11 cellular contexts compared by ENCODE assay signal in the genomic region with DNA sequence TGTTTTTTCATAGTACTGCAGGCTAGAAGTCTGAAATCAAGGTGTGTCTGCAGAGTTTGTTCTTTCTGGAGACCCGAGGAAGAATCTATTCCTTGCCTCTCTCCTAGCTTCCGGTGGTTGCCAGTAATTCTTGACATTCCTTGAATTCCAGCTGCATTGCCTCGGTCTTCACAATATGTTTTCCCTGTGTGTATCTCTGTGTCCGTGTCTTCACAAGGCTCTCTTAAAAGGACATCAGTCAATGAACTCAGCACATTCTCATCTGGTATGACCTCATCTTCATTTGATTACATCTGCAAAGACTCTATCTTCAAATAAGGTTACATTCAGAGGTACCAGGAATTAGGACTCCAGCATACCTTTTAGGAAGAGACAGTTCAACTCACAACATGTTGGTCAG.
DNase-seq lines count a peak whose midpoint lies in the region; ATAC-seq and TF ChIP-seq lines count a peak whose summit lies in the region.
"Had no signal": no experiment of that assay in that cellular context is flagged by ENCODE, and none has a peak within 500 bp of the region (broad histone marks: within the 10 kb centered on the region; RNA-seq: fewer than 3 reads in every experiment).

No MANE protein-coding gene starts in this region.

- no peak for TF ChIP-seq CTCF in WTC11 (IDR thresholded peaks at IDR 0.05)
- no peak for TF ChIP-seq CTCF in uterus (IDR thresholded peaks at IDR 0.05)

- H3K36me3 Mint-ChIP-seq in WTC11: 0 out of 2 replicates have a peak, but pooled peaks cover 3% of the 10 kb centered on the region
- no peaks in the 10 kb centered on the region for H3K36me3 Mint-ChIP-seq in activated naive CD4-positive, alpha-beta T cell treated with anti-CD3 and anti-CD28 coated beads, Interleukin-2, amount 50 U/mL, for 72 hours
- H3K36me3 Mint-ChIP-seq: CD14-positive monocyte had no signal

- H3K27ac Mint-ChIP-seq in WTC11: peak overlapping the region; percentile 93
- H3K27ac Mint-ChIP-seq in activated naive CD4-positive, alpha-beta T cell treated with anti-CD3 and anti-CD28 coated beads, Interleukin-2, amount 50 U/mL, for 72 hours: no peak overlapping the region
- H3K27ac Mint-ChIP-seq: CD14-positive monocyte had no signal

- H3K9me3 Mint-ChIP-seq in WTC11: peaks cover 5% of the 10 kb centered on the region
- H3K9me3 Mint-ChIP-seq in activated naive CD4-positive, alpha-beta T cell treated with anti-CD3 and anti-CD28 coated beads, Interleukin-2, amount 50 U/mL, for 72 hours: no peaks in the 10 kb centered on the region

- intact Hi-C loops in uterus (cut with DNase I; ENCODE audit: low total_unique reads): no loop called here

- no peak for TF ChIP-seq POLR2A in uterus (IDR thresholded peaks at IDR 0.05)

- no peak overlapping the region for H3K27ac ChIP-seq in uterus

- no peaks in the 10 kb centered on the region for H3K27me3 Mint-ChIP-seq in WTC11 (ENCODE audit: low read depth)

- H3K27me3 ChIP-seq in uterus: no peaks in the 10 kb centered on the region

- H3K4me3 Mint-ChIP-seq in WTC11: 0 out of 2 replicates have a peak overlapping the region, but pooled peaks have one; percentile 16
- H3K4me3 Mint-ChIP-seq: CD14-positive monocyte had no signal

- H3K36me3 ChIP-seq in uterus: no peaks in the 10 kb centered on the region

- no peaks in the 10 kb centered on the region for H3K9me3 ChIP-seq in uterus

- POLR2A ChIA-PET in WTC11 (lab: Charles Lee): no interaction called here

- no peaks in the 10 kb centered on the region for H3K4me1 ChIP-seq in uterus

- peaks cover 63% of the 10 kb centered on the region for H3K4me1 Mint-ChIP-seq in WTC11
- H3K4me1 Mint-ChIP-seq: CD14-positive monocyte had no signal

- DNase-seq in A172 (ENCODE audit: low spot score) (peak; percentile 84), HS-27A (ENCODE audit: low read depth) (peak; percentile 54), WTC11 (ENCODE audit: low spot score) (peak; percentile 11), iPS-NIHi11 (ENCODE audit: low spot score) (peak; percentile 27), uterus (no peak)
- DNase-seq in effector CD8-positive, alpha-beta T cell (lab: John Stamatoyannopoulos, UW): no peak
- no peak for DNase-seq in activated naive CD4-positive, alpha-beta T cell treated with anti-CD3 and anti-CD28 coated beads, Interleukin-2, amount 50 U/mL, for 72 hours (ENCODE audit: low spot score in 2 of 2)
- DNase-seq: NCI-H1436, T-helper 9 cell had no signal

- ATAC-seq in WTC11 (peak; percentile 89), HG02885 (IDR thresholded peaks at IDR 0.05; ENCODE audit: poor library complexity, unreplicated experiment) (no peak)
- no peak for ATAC-seq in activated naive CD4-positive, alpha-beta T cell treated with anti-CD3 and anti-CD28 coated beads, Interleukin-2, amount 50 U/mL, for 72 hours

- CTCF ChIA-PET in WTC11 (lab: Charles Lee): no interaction called here

- H3K4me3 ChIP-seq in uterus: no peak overlapping the region

TF ChIP-seq in WTC11, 78 proteins besides CTCF, POLR2A, EP300 and RAD21:
- TF ChIP-seq TEAD1 (CRISPR knock-in tag; IDR thresholded peaks at IDR 0.05): peak; percentile 96; the same call in 1 of the 2 replicates
- TF ChIP-seq TEAD4 (CRISPR knock-in tag; IDR thresholded peaks at IDR 0.05): peak; percentile 96
- TF ChIP-seq, protein P1, sequence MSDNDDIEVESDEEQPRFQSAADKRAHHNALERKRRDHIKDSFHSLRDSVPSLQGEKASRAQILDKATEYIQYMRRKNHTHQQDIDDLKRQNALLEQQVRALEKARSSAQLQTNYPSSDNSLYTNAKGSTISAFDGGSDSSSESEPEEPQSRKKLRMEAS (CRISPR knock-in tag; IDR thresholded peaks at IDR 0.05): no peak
- TF ChIP-seq, protein P2, sequence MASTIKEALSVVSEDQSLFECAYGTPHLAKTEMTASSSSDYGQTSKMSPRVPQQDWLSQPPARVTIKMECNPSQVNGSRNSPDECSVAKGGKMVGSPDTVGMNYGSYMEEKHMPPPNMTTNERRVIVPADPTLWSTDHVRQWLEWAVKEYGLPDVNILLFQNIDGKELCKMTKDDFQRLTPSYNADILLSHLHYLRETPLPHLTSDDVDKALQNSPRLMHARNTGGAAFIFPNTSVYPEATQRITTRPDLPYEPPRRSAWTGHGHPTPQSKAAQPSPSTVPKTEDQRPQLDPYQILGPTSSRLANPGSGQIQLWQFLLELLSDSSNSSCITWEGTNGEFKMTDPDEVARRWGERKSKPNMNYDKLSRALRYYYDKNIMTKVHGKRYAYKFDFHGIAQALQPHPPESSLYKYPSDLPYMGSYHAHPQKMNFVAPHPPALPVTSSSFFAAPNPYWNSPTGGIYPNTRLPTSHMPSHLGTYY (CRISPR knock-in tag; IDR thresholded peaks at IDR 0.05): no peak

Comparison
In these comparisons a context has a peak if more than half of its experiments do, and no peak if none do; other contexts are left out.
1. DNase-seq: peak in A172 (single experiment), HS-27A (single experiment), WTC11 (single experiment) and iPS-NIHi11 (single experiment); none in uterus (0 of 2), effector CD8-positive, alpha-beta T cell (single experiment) and activated naive CD4-positive, alpha-beta T cell treated with anti-CD3 and anti-CD28 coated beads, Interleukin-2, amount 50 U/mL, for 72 hours (0 of 2).